In genomic region chr1:162497104-162497722, GRCh38 we compare ENCODE assay signal across 8 cellular contexts. TPM values are rescaled to one million over a fixed set of nuclear protein-coding genes. Genes with fewer than 3 reads are reported as not detected.
DNase-seq lines count a peak whose midpoint lies in the region; ATAC-seq and TF ChIP-seq lines count a peak whose summit lies in the region.

No MANE protein-coding gene starts in this region.

- peaks cover 4% of the 10 kb centered on the region; the same call in 1 of the 2 replicates for H3K36me3 ChIP-seq in Loucy (ENCODE audit: insufficient read depth, low read length)

- peak overlapping the region; percentile 92 for H3K9ac ChIP-seq in Loucy (ENCODE audit: low read depth, low read length, poor library complexity, severe bottlenecking)

- peaks cover 21% of the 10 kb centered on the region for H3K27me3 ChIP-seq in Loucy (ENCODE audit: insufficient read depth, low read length, poor library complexity, severe bottlenecking)

- peaks cover 52% of the 10 kb centered on the region for H3K79me2 ChIP-seq in Loucy (ENCODE audit: insufficient read depth, low read length)

- ATAC-seq in natural killer cell (no peak), HG03196 (IDR thresholded peaks at IDR 0.05; ENCODE audit: unreplicated experiment) (no peak)

- H3F3A ChIP-seq in Loucy (ENCODE audit: low read depth): no peaks in the 10 kb centered on the region

- H3K9me2 ChIP-seq in Loucy (replicated peaks; ENCODE audit: low read depth, low read length): no peaks in the 10 kb centered on the region

- TF ChIP-seq CTCF in AG10803 (conservative IDR thresholded peaks at IDR 0.05; ENCODE audit: low read length) (no peak), Loucy (conservative IDR thresholded peaks at IDR 0.05; ENCODE audit: low read length) (no peak), natural killer cell (IDR thresholded peaks at IDR 0.05) (no peak)

- H3K9me3 Mint-ChIP-seq in dendritic cell treated with granulocyte-macrophage colony-stimulating factor and Interleukin-4, amounts not matched to agents 40 ng/mL and 50 ng/mL, for 4 days: no peaks in the 10 kb centered on the region
- H3K9me3 Mint-ChIP-seq in natural killer cell: no peaks in the 10 kb centered on the region

- peak overlapping the region; percentile 88 for H3K4me3 Mint-ChIP-seq in dendritic cell treated with granulocyte-macrophage colony-stimulating factor and Interleukin-4, amounts not matched to agents 40 ng/mL and 50 ng/mL, for 4 days
- peak overlapping the region; percentile 93 for H3K4me3 Mint-ChIP-seq in natural killer cell

- DNase-seq in AG10803 (ENCODE audit: low read depth) (no peak), natural killer cell (no peak), RPMI8226 (no peak), SK-N-DZ (ENCODE audit: low spot score) (no peak)
- DNase-seq in stimulated activated naive CD4-positive, alpha-beta T cell treated with Interleukin-2 at 50 U/mL for 16 hours (lab: John Stamatoyannopoulos, UW): no peak

- H3K27me3 Mint-ChIP-seq in dendritic cell treated with granulocyte-macrophage colony-stimulating factor and Interleukin-4, amounts not matched to agents 40 ng/mL and 50 ng/mL, for 4 days: peaks cover 8% of the 10 kb centered on the region
- peaks cover 7 to 13% of the 10 kb centered on the region in 2 donors for H3K27me3 Mint-ChIP-seq in natural killer cell (ENCODE audit: low read depth in 2 of 2)

- peaks cover 38% of the 10 kb centered on the region for H4K20me1 ChIP-seq in Loucy (ENCODE audit: insufficient read depth, low read length, poor library complexity, severe bottlenecking)

- peaks cover 41% of the 10 kb centered on the region for H3K4me1 ChIP-seq in Loucy (ENCODE audit: insufficient read depth, low read length, poor library complexity, severe bottlenecking)

- intact Hi-C loops in dendritic cell treated with granulocyte-macrophage colony-stimulating factor and Interleukin-4, amounts not matched to agents 40 ng/mL and 50 ng/mL, for 4 days (cut with micrococcal nuclease): loop anchor here (2.0 kb wide), 1 partner anchor 64 kb away; the partner anchor contains the start of gene UAP1
- intact Hi-C loops in natural killer cell (cut with micrococcal nuclease): loop anchor here (1.0 to 2.0 kb wide), 2 partner anchors 64 to 84 kb away; partner anchors contain the start of genes SH2D1B and UAP1

- H3K4me1 Mint-ChIP-seq in dendritic cell treated with granulocyte-macrophage colony-stimulating factor and Interleukin-4, amounts not matched to agents 40 ng/mL and 50 ng/mL, for 4 days (ENCODE audit: low read depth): peaks cover 11% of the 10 kb centered on the region
- H3K4me1 Mint-ChIP-seq in natural killer cell: peaks cover 29 to 33% of the 10 kb centered on the region in 2 donors

- peak overlapping the region; percentile 89 for H3K4me3 ChIP-seq in AG10803 (ENCODE audit: low read length)
- H3K4me3 ChIP-seq in Loucy (ENCODE audit: low read length, poor library complexity, severe bottlenecking): peak overlapping the region; percentile 97

- peak overlapping the region; percentile 99 for H3K4me2 ChIP-seq in Loucy (ENCODE audit: low read depth, low read length, poor library complexity, severe bottlenecking)

- no peaks in the 10 kb centered on the region for H3K9me3 ChIP-seq in Loucy (ENCODE audit: insufficient read depth, low read depth, low read length)

- peak overlapping the region; percentile 100 for H2AFZ ChIP-seq in Loucy (ENCODE audit: low read length)

- H3K27ac Mint-ChIP-seq in dendritic cell treated with granulocyte-macrophage colony-stimulating factor and Interleukin-4, amounts not matched to agents 40 ng/mL and 50 ng/mL, for 4 days: peak overlapping the region; percentile 90
- peak overlapping the region; percentile 88 to 96 for H3K27ac Mint-ChIP-seq in natural killer cell

- peaks cover 27% of the 10 kb centered on the region for H3K36me3 Mint-ChIP-seq in dendritic cell treated with granulocyte-macrophage colony-stimulating factor and Interleukin-4, amounts not matched to agents 40 ng/mL and 50 ng/mL, for 4 days (ENCODE audit: low read depth)
- H3K36me3 Mint-ChIP-seq in natural killer cell: no peaks in the 10 kb centered on the region

RNA-seq across cellular contexts. Expression of gene UHMK1, which starts 0.4 kb away (rescaled TPM):
- 100 to 1,000 TPM in 1 of 3 donors, 10 to 100 TPM in 2; 87.7 to 100 (median 99.1) TPM for total RNA-seq in natural killer cell
- 12.6 and 14.2 TPM in 2 replicates for polyA plus RNA-seq in SK-N-DZ (2014; cell fraction: cytosol; rRNA removed)
- polyA plus RNA-seq in SK-N-DZ (2014; cell fraction: nucleus; rRNA removed): 15.6 and 20.4 TPM in 2 replicates
